13 cellular contexts compared by ENCODE assay signal in genomic region chr14:89443002-89443660, GRCh38. TPM values are rescaled to one million over a fixed set of nuclear protein-coding genes. Genes with fewer than 3 reads are reported as not detected.
DNase-seq lines count a peak whose midpoint lies in the region; ATAC-seq, FAIRE-seq and TF ChIP-seq lines count a peak whose summit lies in the region.
"Had no signal": no experiment of that assay in that cellular context is flagged by ENCODE, and none has a peak within 500 bp of the region (broad histone marks: within the 10 kb centered on the region; RNA-seq: fewer than 3 reads in every experiment).

No MANE protein-coding gene starts in this region.

- H3K4me3 Mint-ChIP-seq in activated CD8-positive, alpha-beta memory T cell treated with anti-CD3 and anti-CD28 coated beads, Interleukin-2, amount 10 ng/mL, durations not matched to agents 7 days and 5 days: no peak overlapping the region
- H3K4me3 Mint-ChIP-seq in T-cell: peak overlapping the region; percentile 3 to 75 (median 57)

- no peak overlapping the region for H3K9ac ChIP-seq in endothelial cell of umbilical vein (replicated peaks; ENCODE audit: extremely low read depth, insufficient read depth, low read length)
- H3K9ac ChIP-seq in skeletal muscle satellite cell (ENCODE audit: low read depth, low read length): peak overlapping the region; percentile 64
- H3K9ac ChIP-seq: KMS-11, parathyroid adenoma had no signal

- H3K9me3 ChIP-seq in endothelial cell of umbilical vein (replicated peaks; ENCODE audit: control insufficient read depth, insufficient read depth, low read length): no peaks in the 10 kb centered on the region
- no peaks in the 10 kb centered on the region for H3K9me3 ChIP-seq in skeletal muscle satellite cell (replicated peaks; ENCODE audit: low read length)

- peaks cover 40% of the 10 kb centered on the region for H3K4me1 Mint-ChIP-seq in activated CD8-positive, alpha-beta memory T cell treated with anti-CD3 and anti-CD28 coated beads, Interleukin-2, amount 10 ng/mL, durations not matched to agents 7 days and 5 days
- peaks cover 68 to 74% (median 68%) of the 10 kb centered on the region in 3 donors for H3K4me1 Mint-ChIP-seq in T-cell

- peak overlapping the region; percentile 5 for H3K27ac ChIP-seq in endothelial cell of umbilical vein (ENCODE audit: insufficient read depth, low read depth, low read length)
- H3K27ac ChIP-seq: KMS-11, parathyroid adenoma had no signal

- no TSS peak for BruUV-seq in endothelial cell of umbilical vein (replicated peaks; lab: Mats Ljungman, UMichigan)

- TF ChIP-seq POLR2A in endothelial cell of umbilical vein (IDR thresholded peaks at IDR 0.05; ENCODE audit: low read depth, low read length): no peak

- ATAC-seq in activated CD8-positive, alpha-beta memory T cell treated with anti-CD3 and anti-CD28 coated beads, Interleukin-2, amount 10 ng/mL, durations not matched to agents 7 days and 5 days: no peak
- ATAC-seq in T-cell (replicated peaks in 1 of 4) (no peak), HG03196 (IDR thresholded peaks at IDR 0.05; ENCODE audit: unreplicated experiment) (no peak)

- H3K4me2 ChIP-seq in endothelial cell of umbilical vein (ENCODE audit: insufficient read depth, low read length) (peak overlapping the region; percentile 33), skeletal muscle satellite cell (ENCODE audit: low read length) (peak overlapping the region; percentile 61)
- H3K4me2 ChIP-seq: KMS-11 had no signal

- no peaks in the 10 kb centered on the region for H3K27me3 Mint-ChIP-seq in activated CD8-positive, alpha-beta memory T cell treated with anti-CD3 and anti-CD28 coated beads, Interleukin-2, amount 10 ng/mL, durations not matched to agents 7 days and 5 days
- no peaks in the 10 kb centered on the region for H3K27me3 Mint-ChIP-seq in T-cell

- no peak overlapping the region for H3K4me3 ChIP-seq in endothelial cell of umbilical vein (replicated peaks in 1 of 3; ENCODE audit: insufficient read depth in 1 of 3, low read depth in 1 of 3, low read length in 3 of 3)
- peak overlapping the region; percentile 39 for H3K4me3 ChIP-seq in skeletal muscle satellite cell (ENCODE audit: low read length)

- FAIRE-seq in endothelial cell of umbilical vein (lab: Jason Lieb, UNC): no peak
- FAIRE-seq: endometrium had no signal

- H4K20me1 ChIP-seq in endothelial cell of umbilical vein (replicated peaks; ENCODE audit: control insufficient read depth, extremely low read depth, insufficient read depth, low read length): no peaks in the 10 kb centered on the region

- intact Hi-C loops in endothelial cell of umbilical vein (cut with micrococcal nuclease): no loop called here

- DNase-seq in activated CD8-positive, alpha-beta memory T cell treated with anti-CD3 and anti-CD28 coated beads, Interleukin-2, amount 10 ng/mL, durations not matched to agents 7 days and 5 days: no peak
- DNase-seq in activated CD8-positive, alpha-beta memory T cell treated with anti-CD3 and anti-CD28 coated beads for 24 hours: no peak
- DNase-seq in T-cell (no peak), endothelial cell of umbilical vein (ENCODE audit: low read depth, low spot score) (peak; percentile 36), DMS79 treated with DMSO at 0.1 percent for 48 hours (lab: John Stamatoyannopoulos, UW) (no peak), NCI-H748 (lab: John Stamatoyannopoulos, UW; ENCODE audit: unreplicated experiment) (no peak)
- DNase-seq: islet precursor cell, NCI-H345 had no signal

- no peak overlapping the region for H2AFZ ChIP-seq in endothelial cell of umbilical vein (ENCODE audit: low read depth, low read length)
- H2AFZ ChIP-seq: parathyroid adenoma had no signal

- H3K36me3 Mint-ChIP-seq in activated CD8-positive, alpha-beta memory T cell treated with anti-CD3 and anti-CD28 coated beads, Interleukin-2, amount 10 ng/mL, durations not matched to agents 7 days and 5 days: peaks cover 30% of the 10 kb centered on the region
- H3K36me3 Mint-ChIP-seq in T-cell: peaks cover 4% of the 10 kb centered on the region

- no peaks in the 10 kb centered on the region for H3K9me3 Mint-ChIP-seq in activated CD8-positive, alpha-beta memory T cell treated with anti-CD3 and anti-CD28 coated beads, Interleukin-2, amount 10 ng/mL, durations not matched to agents 7 days and 5 days (ENCODE audit: low read depth)
- H3K9me3 Mint-ChIP-seq in T-cell: no peaks in the 10 kb centered on the region

- H3K79me2 ChIP-seq in endothelial cell of umbilical vein (ENCODE audit: control insufficient read depth, insufficient read depth, low read length): no peaks in the 10 kb centered on the region

- peak overlapping the region; percentile 66 for H3K27ac Mint-ChIP-seq in activated CD8-positive, alpha-beta memory T cell treated with anti-CD3 and anti-CD28 coated beads, Interleukin-2, amount 10 ng/mL, durations not matched to agents 7 days and 5 days
- H3K27ac Mint-ChIP-seq in T-cell: peak overlapping the region; percentile 84 to 91

- H3K27me3 ChIP-seq in endothelial cell of umbilical vein (ENCODE audit: control insufficient read depth in 2 of 2, insufficient read depth in 2 of 2, low read length in 2 of 2) (no peaks in the 10 kb centered on the region), skeletal muscle satellite cell (ENCODE audit: control insufficient read depth, insufficient read depth, low read length) (no peaks in the 10 kb centered on the region)

- H3K36me3 ChIP-seq in endothelial cell of umbilical vein (ENCODE audit: control insufficient read depth in 2 of 2, extremely low read depth in 1 of 2, insufficient read depth in 2 of 2, low read length in 2 of 2): no peaks in the 10 kb centered on the region
- no peaks in the 10 kb centered on the region for H3K36me3 ChIP-seq in skeletal muscle satellite cell (ENCODE audit: insufficient read depth, low read length)

- no peaks in the 10 kb centered on the region for H3K9me1 ChIP-seq in endothelial cell of umbilical vein (replicated peaks; ENCODE audit: control insufficient read depth, extremely low read depth, insufficient read depth, low read length)

- dilution Hi-C loops in endothelial cell of umbilical vein (cut with MboI; ENCODE audit: extremely low pct_ligation_motif_present, low sequenced_read_pairs): no loop called here

- CTCF ChIA-PET in activated CD8-positive, alpha-beta memory T cell treated with anti-CD3 and anti-CD28 coated beads, Interleukin-2, amount 10 ng/mL, durations not matched to agents 7 days and 5 days (lab: Charles Lee): interaction anchor here (1.3 to 2.2 kb wide), 3 partner anchors 9 to 324 kb away, joined by 4 to 11 read pairs (median 5); no protein-coding TSS in a partner anchor
- CTCF ChIA-PET in T-cell (lab: Charles Lee): interaction anchor here (0.6 to 2.1 kb wide), 3 partner anchors 13 to 215 kb away, joined by 3 to 6 read pairs (median 6); no protein-coding TSS in a partner anchor
- CTCF ChIA-PET in endothelial cell of umbilical vein (lab: Charles Lee): interaction anchor here (1.1 kb wide), 1 partner anchor 12 kb away, joined by 4 read pairs; no protein-coding TSS in a partner anchor

- no peak for TF ChIP-seq CTCF in endothelial cell of umbilical vein (IDR thresholded peaks at IDR 0.05; ENCODE audit: extremely low read depth in 1 of 2, insufficient read depth in 1 of 2, low read depth in 1 of 2, low read length in 2 of 2)

- H3K4me1 ChIP-seq in endothelial cell of umbilical vein (ENCODE audit: control insufficient read depth, extremely low read depth, insufficient read depth, low read length): peaks cover 26% of the 10 kb centered on the region
- peaks cover 37% of the 10 kb centered on the region for H3K4me1 ChIP-seq in skeletal muscle satellite cell (ENCODE audit: control insufficient read depth, insufficient read depth, low read length)
- H3K4me1 ChIP-seq: parathyroid adenoma had no signal

- POLR2A ChIA-PET in T-cell (lab: Charles Lee): no interaction called here
- POLR2A ChIA-PET in endothelial cell of umbilical vein (lab: Charles Lee): interaction anchor here (0.5 kb wide), 1 partner anchor 13 kb away, joined by 3 read pairs; no protein-coding TSS in a partner anchor

TF ChIP-seq in endothelial cell of umbilical vein, 7 proteins besides CTCF, POLR2A, EP300 and RAD21:
- no peak for TF ChIP-seq POLR2AphosphoS5 (IDR thresholded peaks at IDR 0.05; ENCODE audit: insufficient read depth, low read depth, low read length)
- TF ChIP-seq JUN (IDR thresholded peaks at IDR 0.05; ENCODE audit: borderline replicate concordance, insufficient read depth, insufficient read length, low read depth): no peak

RNA-seq across cellular contexts. Expression of gene FOXN3, which starts 26.1 kb away (rescaled TPM):
- total RNA-seq in activated CD8-positive, alpha-beta memory T cell treated with anti-CD3 and anti-CD28 coated beads, Interleukin-2, amount 10 ng/mL, durations not matched to agents 7 days and 5 days: 100 to 1,000 TPM in 1 of 2 experiments, 10 to 100 TPM in 1; 85.6 to 103 TPM
- total RNA-seq in T-cell (100 to 1,000 TPM in 3 of 5 donors, 10 to 100 TPM in 2; 92.8 to 176 (median 103) TPM), endothelial cell of umbilical vein (41.8 and 44.7 TPM in 2 replicates)
- 16.7 and 16.9 TPM in 2 replicates for polyA plus RNA-seq in endothelial cell of umbilical vein
- 18.5 and 19.6 TPM in 2 replicates for polyA plus RNA-seq in endothelial cell of umbilical vein (2011; cell fraction: cytosol; rRNA removed)
- polyA plus RNA-seq in endothelial cell of umbilical vein (2011; cell fraction: nucleus; rRNA removed): 19.9 and 23.8 TPM in 2 replicates
- polyA plus RNA-seq in endothelial cell of umbilical vein (2012): 26.9 and 29.9 TPM in 2 replicates
- 67.6 and 73.4 TPM in 2 replicates for polyA minus RNA-seq in endothelial cell of umbilical vein
- 9.5 TPM for polyA minus RNA-seq in endothelial cell of umbilical vein (2011; cell fraction: cytosol; rRNA and poly(A)+ RNA removed)
- polyA minus RNA-seq in endothelial cell of umbilical vein (2011; cell fraction: nucleus; rRNA and poly(A)+ RNA removed): 82.7 and 114 TPM in 2 replicates
- total RNA-seq in skeletal muscle satellite cell (2012; rRNA removed): 19.4 and 22.6 TPM in 2 replicates
